ENCODE assay signal across 31 cellular contexts in genomic region chr10:77993612-77994011, GRCh38.
"Had no signal": no experiment of that assay in that cellular context is flagged by ENCODE, and none has a peak within 500 bp of the region (broad histone marks: within the 10 kb centered on the region; RNA-seq: fewer than 3 reads in every experiment).

No MANE protein-coding gene starts in this region.

- H3K27me3 Mint-ChIP-seq: activated B cell treated with CpG ODN at 0.5 μM for 24 hours; activated CD4-positive, alpha-beta memory T cell treated with anti-CD3 and anti-CD28 coated beads, Interleukin-2, amount 10 ng/mL, durations not matched to agents 7 days and 5 days; activated CD8-positive, alpha-beta memory T cell treated with anti-CD3 and anti-CD28 coated beads, Interleukin-2, amount 10 ng/mL, durations not matched to agents 7 days and 5 days; activated naive CD4-positive, alpha-beta T cell treated with anti-CD3 and anti-CD28 coated beads, Interleukin-2, amount 10 ng/mL, durations not matched to agents 7 days and 5 days; activated naive CD8-positive, alpha-beta T cell; activated naive CD8-positive, alpha-beta T cell treated with anti-CD3 and anti-CD28 coated beads, Interleukin-2, amount 50 U/mL, for 24 hours had no signal

- H3K27ac Mint-ChIP-seq: activated B cell treated with CpG ODN at 0.5 μM for 24 hours; activated CD4-positive, alpha-beta memory T cell treated with anti-CD3 and anti-CD28 coated beads, Interleukin-2, amount 10 ng/mL, durations not matched to agents 7 days and 5 days; activated CD8-positive, alpha-beta memory T cell treated with anti-CD3 and anti-CD28 coated beads, Interleukin-2, amount 10 ng/mL, durations not matched to agents 7 days and 5 days; activated naive CD4-positive, alpha-beta T cell treated with anti-CD3 and anti-CD28 coated beads, Interleukin-2, amount 10 ng/mL, durations not matched to agents 7 days and 5 days; activated naive CD8-positive, alpha-beta T cell; activated naive CD8-positive, alpha-beta T cell treated with anti-CD3 and anti-CD28 coated beads, Interleukin-2, amount 50 U/mL, for 24 hours; T-helper 2 cell treated with Interferon-gamma antibody and Interleukin-4, amounts not matched to agents 5 μg/mL and 100 μg/mL, for 36 hours had no signal

- H3K9me3 Mint-ChIP-seq: activated B cell treated with CpG ODN at 0.5 μM for 24 hours; activated CD4-positive, alpha-beta memory T cell treated with anti-CD3 and anti-CD28 coated beads, Interleukin-2, amount 10 ng/mL, durations not matched to agents 7 days and 5 days; activated naive CD4-positive, alpha-beta T cell treated with anti-CD3 and anti-CD28 coated beads, Interleukin-2, amount 10 ng/mL, durations not matched to agents 7 days and 5 days; activated naive CD8-positive, alpha-beta T cell treated with anti-CD3 and anti-CD28 coated beads, Interleukin-2, amount 50 U/mL, for 24 hours; T-helper 2 cell treated with Interferon-gamma antibody and Interleukin-4, amounts not matched to agents 5 μg/mL and 100 μg/mL, for 36 hours had no signal

- H3K4me1 Mint-ChIP-seq: activated B cell treated with CpG ODN at 0.5 μM for 24 hours; activated CD4-positive, alpha-beta memory T cell treated with anti-CD3 and anti-CD28 coated beads, Interleukin-2, amount 10 ng/mL, durations not matched to agents 7 days and 5 days; activated CD8-positive, alpha-beta memory T cell treated with anti-CD3 and anti-CD28 coated beads, Interleukin-2, amount 10 ng/mL, durations not matched to agents 7 days and 5 days; activated naive CD4-positive, alpha-beta T cell treated with anti-CD3 and anti-CD28 coated beads, Interleukin-2, amount 10 ng/mL, durations not matched to agents 7 days and 5 days; activated naive CD8-positive, alpha-beta T cell treated with anti-CD3 and anti-CD28 coated beads, Interleukin-2, amount 50 U/mL, for 24 hours had no signal

- H3K4me3 ChIP-seq: SJCRH30, SK-N-MC had no signal

- H3K4me1 ChIP-seq: SJCRH30 had no signal

- H3K4me3 Mint-ChIP-seq: activated B cell treated with CpG ODN at 0.5 μM for 24 hours; activated CD4-positive, alpha-beta memory T cell treated with anti-CD3 and anti-CD28 coated beads, Interleukin-2, amount 10 ng/mL, durations not matched to agents 7 days and 5 days; activated CD8-positive, alpha-beta memory T cell treated with anti-CD3 and anti-CD28 coated beads, Interleukin-2, amount 10 ng/mL, durations not matched to agents 7 days and 5 days; activated naive CD4-positive, alpha-beta T cell treated with anti-CD3 and anti-CD28 coated beads, Interleukin-2, amount 10 ng/mL, durations not matched to agents 7 days and 5 days; activated naive CD8-positive, alpha-beta T cell; activated naive CD8-positive, alpha-beta T cell treated with anti-CD3 and anti-CD28 coated beads, Interleukin-2, amount 50 U/mL, for 24 hours; T-helper 2 cell treated with Interferon-gamma antibody and Interleukin-4, amounts not matched to agents 5 μg/mL and 100 μg/mL, for 36 hours had no signal

- H3K27me3 ChIP-seq: brain microvascular endothelial cell, SJCRH30 had no signal

- H3K9me3 ChIP-seq: SJCRH30 had no signal

- ATAC-seq: activated CD8-positive, alpha-beta memory T cell treated with anti-CD3 and anti-CD28 coated beads, Interleukin-2, amount 10 ng/mL, durations not matched to agents 7 days and 5 days; activated naive CD8-positive, alpha-beta T cell treated with anti-CD3 and anti-CD28 coated beads, Interleukin-2, amount 50 U/mL, for 24 hours; Panc1 had no signal

- DNase-seq: activated B cell treated with CpG ODN at 0.5 μM for 24 hours; activated CD4-positive, alpha-beta memory T cell treated with anti-CD3 and anti-CD28 coated beads, Interleukin-2, amount 10 ng/mL, durations not matched to agents 7 days and 5 days; activated CD4-positive, alpha-beta T cell treated with anti-CD3 and anti-CD28 coated beads for 4 hours; activated CD4-positive, alpha-beta T cell treated with anti-CD3 and anti-CD28 coated beads, Interleukin-2, amount 50 U/mL, for 1 hour; activated CD4-positive, CD25-positive, alpha-beta regulatory T cell treated with anti-CD3 and anti-CD28 coated beads, Interleukin-2, amount 50 U/mL, for 72 hours; activated CD8-positive, alpha-beta memory T cell treated with anti-CD3 and anti-CD28 coated beads for 24 hours; activated CD8-positive, alpha-beta memory T cell treated with anti-CD3 and anti-CD28 coated beads, Interleukin-2, amount 10 ng/mL, durations not matched to agents 7 days and 5 days; activated CD8-positive, alpha-beta memory T cell treated with anti-CD3 and anti-CD28 coated beads, Interleukin-2, amount 50 U/mL, for 48 hours; activated effector memory CD4-positive, alpha-beta T cell treated with Interleukin-2 at 50 U/mL for 16 hours; activated naive CD4-positive, alpha-beta T cell treated with anti-CD3 and anti-CD28 coated beads, Interleukin-2, amount 10 ng/mL, durations not matched to agents 7 days and 5 days; activated naive CD8-positive, alpha-beta T cell treated with anti-CD3 and anti-CD28 coated beads, Interleukin-2, amount 50 U/mL, for 24 hours; activated T-cell treated with anti-CD3 and anti-CD28 coated beads, Interleukin-2, amount 50 U/mL, for 48 hours; anterior cingulate cortex; brain microvascular endothelial cell; central memory CD4-positive, alpha-beta T cell; Karpas-422; NCI-H1048; NCI-H1105 treated with DMSO at 0.1 percent for 48 hours; NCI-H1436; NCI-H1694; NCI-H1930; NCI-H2081 treated with DMSO at 0.1 percent for 48 hours; NCI-H226; NCI-H446 treated with DMSO at 0.1 percent for 48 hours; NCI-H524; SHP77 had no signal

- H3K27ac ChIP-seq: brain microvascular endothelial cell, SJCRH30, SK-N-MC had no signal
